Comparison of ENCODE assay signal across 27 cellular contexts in genomic region chr18:66440433-66440832, GRCh38.
"Had no signal": no experiment of that assay in that cellular context is flagged by ENCODE, and none has a peak within 500 bp of the region (broad histone marks: within the 10 kb centered on the region; RNA-seq: fewer than 3 reads in every experiment).

No MANE protein-coding gene starts in this region.

- H3K27ac ChIP-seq: ovary, prostate gland, stomach, thyroid gland, upper lobe of right lung had no signal

- H3K27me3 Mint-ChIP-seq: activated CD4-positive, alpha-beta T cell treated with anti-CD3 and anti-CD28 coated beads for 36 hours; activated T-helper 17 cell treated with anti-CD3 and anti-CD28 coated beads, Interleukin-2, amount 50 U/mL, for 72 hours had no signal

- H3K4me1 Mint-ChIP-seq: activated CD4-positive, alpha-beta T cell treated with anti-CD3 and anti-CD28 coated beads for 36 hours; activated T-helper 17 cell treated with anti-CD3 and anti-CD28 coated beads, Interleukin-2, amount 50 U/mL, for 72 hours; endodermal cell; immature natural killer cell; nephron progenitor cell had no signal

- H3K4me1 ChIP-seq: prostate gland, stomach, thyroid gland, upper lobe of right lung had no signal

- H3K36me3 Mint-ChIP-seq: immature natural killer cell had no signal

- H3K27me3 ChIP-seq: ovary, stomach, thyroid gland, upper lobe of right lung had no signal

- H3K4me3 Mint-ChIP-seq: activated CD4-positive, alpha-beta T cell treated with anti-CD3 and anti-CD28 coated beads for 36 hours; activated T-helper 17 cell treated with anti-CD3 and anti-CD28 coated beads, Interleukin-2, amount 50 U/mL, for 72 hours; endodermal cell; immature natural killer cell; nephron progenitor cell had no signal

- H3K27ac Mint-ChIP-seq: activated CD4-positive, alpha-beta T cell treated with anti-CD3 and anti-CD28 coated beads for 36 hours; activated T-helper 17 cell treated with anti-CD3 and anti-CD28 coated beads, Interleukin-2, amount 50 U/mL, for 72 hours; endodermal cell; immature natural killer cell; nephron progenitor cell had no signal

- ATAC-seq: activated CD4-positive, alpha-beta T cell treated with anti-CD3 and anti-CD28 coated beads for 36 hours; activated T-helper 17 cell treated with anti-CD3 and anti-CD28 coated beads, Interleukin-2, amount 50 U/mL, for 72 hours; esophagus mucosa; mucosa of descending colon had no signal

- DNase-seq: activated CD4-positive, alpha-beta T cell treated with anti-CD3 and anti-CD28 coated beads for 36 hours; activated CD4-positive, alpha-beta T cell treated with anti-CD3 and anti-CD28 coated beads, Interleukin-2, amount 50 U/mL, for 4 hours; activated CD4-positive, CD25-positive, alpha-beta regulatory T cell; activated CD8-positive, alpha-beta memory T cell treated with anti-CD3 and anti-CD28 coated beads for 24 hours; activated CD8-positive, alpha-beta memory T cell treated with anti-CD3 and anti-CD28 coated beads, Interleukin-2, amount 50 U/mL, for 4 hours; activated gamma-delta T cell treated with Interleukin-2 at 50 U/mL for 16 hours; activated naive CD4-positive, alpha-beta T cell treated with anti-CD3 and anti-CD28 coated beads, Interleukin-2, amount 50 U/mL, for 16 hours; activated T-cell treated with anti-CD3 and anti-CD28 coated beads, Interleukin-2, amount 50 U/mL, for 1 hour; amygdala; caudate nucleus; foreskin fibroblast; head of caudate nucleus; hypothalamus; immature natural killer cell; nephron progenitor cell; ovary; retina; stimulated activated CD4-positive, alpha-beta T cell treated with anti-CD3 and anti-CD28 coated beads, Interleukin-2, amount 100 ng/mL, for 48 hours; stomach; thyroid gland; upper lobe of right lung had no signal

- H3K36me3 ChIP-seq: ovary, prostate gland, stomach, thyroid gland, upper lobe of right lung had no signal

- H3K9me3 Mint-ChIP-seq: activated T-helper 17 cell treated with anti-CD3 and anti-CD28 coated beads, Interleukin-2, amount 50 U/mL, for 72 hours; endodermal cell; nephron progenitor cell had no signal

- H3K9me3 ChIP-seq: mucosa of descending colon, ovary, prostate gland, stomach, thyroid gland, upper lobe of right lung had no signal

- H3K4me3 ChIP-seq: lung, mucosa of descending colon, ovary, prostate gland, stomach, thyroid gland, upper lobe of right lung had no signal
